8 cellular contexts compared by ENCODE assay signal in the genomic region with DNA sequence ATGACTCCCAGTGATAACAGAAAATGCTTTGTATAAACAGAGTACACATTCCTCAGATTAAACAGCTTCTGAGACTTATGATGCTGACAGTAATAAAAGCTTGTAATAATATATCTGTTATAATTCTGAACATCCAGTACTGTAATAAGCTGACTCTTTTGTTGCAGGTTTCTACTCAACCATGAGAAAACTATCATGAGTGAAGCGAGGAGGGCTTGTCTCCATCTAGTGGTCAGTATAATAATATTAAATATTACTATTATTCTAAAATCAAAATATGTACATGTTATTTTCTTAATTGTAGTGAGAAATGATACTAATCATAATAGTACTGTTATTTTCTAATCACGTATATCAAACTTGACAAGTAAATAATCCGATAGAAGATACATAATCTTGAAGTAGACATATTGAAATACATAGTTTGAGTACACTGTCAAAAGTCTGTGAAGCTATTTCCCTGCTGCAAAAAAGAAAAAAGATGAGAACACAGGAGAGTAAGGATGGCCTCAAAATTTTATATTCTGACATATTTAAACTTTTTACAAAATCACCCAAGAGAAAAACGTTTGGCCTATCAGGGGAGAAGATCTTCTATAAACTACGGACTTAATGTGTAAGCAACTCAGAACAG.
A peak's percentile ranks its signal among the peaks of the same experiment; 100 is the strongest.
DNase-seq lines count a peak whose midpoint lies in the region; ATAC-seq, FAIRE-seq and TF ChIP-seq lines count a peak whose summit lies in the region.

No MANE protein-coding gene starts in this region.

- no peak overlapping the region for H3K9ac ChIP-seq in H1 (replicated peaks in 1 of 4; ENCODE audit: extremely low read depth in 1 of 4, low read depth in 3 of 4, low read length in 3 of 4)

- no peak overlapping the region for H4K8ac ChIP-seq in H1 (ENCODE audit: extremely low read depth, insufficient read depth, low read length)

- no peak overlapping the region for H4K5ac ChIP-seq in H1 (ENCODE audit: insufficient read length, low read depth, low read length)

- H3K27ac Mint-ChIP-seq in effector memory CD8-positive, alpha-beta T cell: no peak overlapping the region

- H3K79me1 ChIP-seq in H1 (ENCODE audit: low read depth, low read length): no peaks in the 10 kb centered on the region

- no peak overlapping the region for H4K91ac ChIP-seq in H1 (replicated peaks; ENCODE audit: insufficient read length, low read length)

- no peak overlapping the region for H2AFZ ChIP-seq in H1 (ENCODE audit: low read length)

- TF ChIP-seq CTCF in H1 (IDR thresholded peaks at IDR 0.05; ENCODE audit: control extremely low read depth in 1 of 3, insufficient read depth in 1 of 3, low read depth in 1 of 3, low read length in 3 of 3): no peak; a peak in 1 of 4 replicates
- TF ChIP-seq CTCF in pancreas (IDR thresholded peaks at IDR 0.05): peak in 3 of 4 donors; percentile 15 to 45 (median 41)

- H3K27me3 Mint-ChIP-seq in effector memory CD8-positive, alpha-beta T cell: peaks cover 18 to 19% of the 10 kb centered on the region in 2 donors

- H3K56ac ChIP-seq in H1 (replicated peaks; ENCODE audit: insufficient read length, low read depth, low read length): no peak overlapping the region

- DNase-seq in NCI-H69 (lab: John Stamatoyannopoulos, UW) (peak; percentile 26), H1 (ENCODE audit: low read depth in 1 of 2, low spot score in 2 of 2) (no peak), pancreas (no peak), NCI-H2227 (lab: John Stamatoyannopoulos, UW; ENCODE audit: unreplicated experiment) (no peak)
- DNase-seq in effector memory CD8-positive, alpha-beta T cell: no peak

- TF ChIP-seq EP300 in H1 (IDR thresholded peaks at IDR 0.05; ENCODE audit: borderline replicate concordance in 1 of 2, low read depth in 2 of 2, low read length in 2 of 2): no peak

- FAIRE-seq in H1 (lab: Jason Lieb, UNC) (no peak), pancreas (lab: Jason Lieb, UNC) (peak; percentile 97)

- no peak overlapping the region for H3K23ac ChIP-seq in H1 (ENCODE audit: insufficient read length)

- no peak overlapping the region for H3K4me3 Mint-ChIP-seq in effector memory CD8-positive, alpha-beta T cell

- CTCF ChIA-PET in H1 (lab: Charles Lee; ENCODE audit: partially characterized antibody): interaction anchor here (0.6 to 2.3 kb wide), 19 partner anchors 10 to 605 kb away, joined by 3 to 13 read pairs (median 3); no protein-coding TSS in a partner anchor

- H3K4ac ChIP-seq in H1 (replicated peaks; ENCODE audit: insufficient read length, low read depth, low read length): no peak overlapping the region

- intact Hi-C loops in pancreas (cut with DNase I): loop anchor here in 2 of 3 donors (5.0 to 10.0 kb wide), 2 partner anchors 293 to 301 kb away; no protein-coding TSS in a partner anchor

- no peak overlapping the region for H3K27ac ChIP-seq in H1 (ENCODE audit: low read depth, low read length)
- no peak overlapping the region for H3K27ac ChIP-seq in pancreas

- no peaks in the 10 kb centered on the region for H4K20me1 ChIP-seq in H1 (replicated peaks in 1 of 2; ENCODE audit: control insufficient read depth in 1 of 2, insufficient read depth in 2 of 2, low read length in 2 of 2)

- H3K4me1 ChIP-seq in H1 (replicated peaks in 1 of 4; ENCODE audit: control insufficient read depth in 3 of 4, insufficient read depth in 4 of 4, low read length in 3 of 4): no peaks in the 10 kb centered on the region
- no peaks in the 10 kb centered on the region for H3K4me1 ChIP-seq in pancreas

- no peak for TF ChIP-seq POLR2A in H1 (IDR thresholded peaks at IDR 0.05; ENCODE audit: control extremely low read depth in 1 of 2, low read depth in 2 of 2, low read length in 2 of 2)

- H3K9me3 ChIP-seq in H1 (ENCODE audit: insufficient read depth in 2 of 2, low read depth in 1 of 2, low read length in 1 of 2) (no peaks in the 10 kb centered on the region), pancreas (no peaks in the 10 kb centered on the region)

- H3K36me3 Mint-ChIP-seq in effector memory CD8-positive, alpha-beta T cell (ENCODE audit: insufficient read depth): no peaks in the 10 kb centered on the region

- no peaks in the 10 kb centered on the region for H3K9me3 Mint-ChIP-seq in effector memory CD8-positive, alpha-beta T cell

- peak; percentile 44 to 49 for TF ChIP-seq RAD21 in H1 (IDR thresholded peaks at IDR 0.05 in 1 of 2, conservative IDR thresholded peaks at IDR 0.05 in 1 of 2; ENCODE audit: low read depth in 2 of 2, low read length in 2 of 2)

- H2AK5ac ChIP-seq in H1 (ENCODE audit: low read depth, low read length): no peak overlapping the region

- 69% methylated on average over 5 of the region's 5 CpGs; no CpG with 5 or more reads in 1 of the 2 experiments for WGBS in H1 (ENCODE audit: extremely low coverage in 1 of 2, insufficient coverage in 1 of 2, insufficient read length in 1 of 2, insufficient replicate concordance in 2 of 2, low coverage in 1 of 2, low lambda C conversion rate in 2 of 2, missing lambda C conversion rate in 1 of 2), 2 experiments
- WGBS in pancreas, 2 donors: 22 to 23% methylated on average over 5 of the region's 5 CpGs

- H3K23me2 ChIP-seq in H1 (ENCODE audit: low read depth, low read length): no peaks in the 10 kb centered on the region

- no peak overlapping the region for H3K18ac ChIP-seq in H1 (ENCODE audit: extremely low read depth, low read length)

- ATAC-seq in GM18909 (IDR thresholded peaks at IDR 0.05; ENCODE audit: poor library complexity, unreplicated experiment): peak; percentile 55
- ATAC-seq in pancreas: peak in 3 of 4 donors; percentile 57 to 68 (median 57)
- ATAC-seq in HG03460 (IDR thresholded peaks at IDR 0.05; ENCODE audit: unreplicated experiment): no peak
- no peak for ATAC-seq in effector memory CD8-positive, alpha-beta T cell (replicated peaks)
- no peak for ATAC-seq in GM19328 (IDR thresholded peaks at IDR 0.05; ENCODE audit: unreplicated experiment)

- H3K27me3 ChIP-seq in H1 (replicated peaks in 1 of 4; ENCODE audit: control insufficient read depth in 3 of 4, extremely low read depth in 1 of 4, insufficient read depth in 3 of 4, low read length in 3 of 4) (no peaks in the 10 kb centered on the region), pancreas (peaks cover 0 to 6% (median 0%) of the 10 kb centered on the region in 4 donors)

- POLR2A ChIA-PET in H1 (lab: Charles Lee; ENCODE audit: partially characterized antibody): interaction anchor here (1.3 kb wide), 1 partner anchor 267 kb away, joined by 7 read pairs; a partner anchor contains a TSS

- no peak overlapping the region for H2BK12ac ChIP-seq in H1 (ENCODE audit: low read depth, low read length)

- H3K4me3 ChIP-seq in H1 (ENCODE audit: extremely low read depth in 1 of 4, insufficient read depth in 2 of 4, low read depth in 3 of 4, low read length in 4 of 4) (no peak overlapping the region), pancreas (no peak overlapping the region)

- H3K14ac ChIP-seq in H1 (ENCODE audit: insufficient read length): no peak overlapping the region

- no peak overlapping the region for H2BK20ac ChIP-seq in H1 (ENCODE audit: low read length)

- H3K4me2 ChIP-seq in H1 (ENCODE audit: insufficient read depth in 1 of 2, low read depth in 2 of 2, low read length in 2 of 2): no peak overlapping the region

- H2BK5ac ChIP-seq in H1 (ENCODE audit: low read depth, low read length): no peak overlapping the region

- H3K4me1 Mint-ChIP-seq in effector memory CD8-positive, alpha-beta T cell (ENCODE audit: low read depth in 2 of 2): no peaks in the 10 kb centered on the region

- no peak overlapping the region for H2BK120ac ChIP-seq in H1 (replicated peaks; ENCODE audit: low read depth, low read length)

- no peaks in the 10 kb centered on the region for H3K79me2 ChIP-seq in H1 (ENCODE audit: control insufficient read depth in 1 of 2, insufficient read depth in 2 of 2, low read length in 2 of 2)

- H3K36me3 ChIP-seq in H1 (ENCODE audit: control insufficient read depth in 2 of 4, insufficient read depth in 4 of 4, low read length in 3 of 4) (no peaks in the 10 kb centered on the region), pancreas (no peaks in the 10 kb centered on the region)

- no peak overlapping the region for H2BK15ac ChIP-seq in H1 (ENCODE audit: low read length)

TF ChIP-seq in H1, 55 proteins besides CTCF, POLR2A, EP300 and RAD21:
- TF ChIP-seq JUN (IDR thresholded peaks at IDR 0.05; ENCODE audit: low read depth, low read length) (no peak), SAP30 (IDR thresholded peaks at IDR 0.05; ENCODE audit: insufficient read depth, insufficient replicate concordance, low read length) (no peak), GABPA (IDR thresholded peaks at IDR 0.05; ENCODE audit: borderline replicate concordance, insufficient read depth, low read length) (no peak), RXRA (IDR thresholded peaks at IDR 0.05; ENCODE audit: insufficient read depth, low read depth, low read length) (no peak), YY1 (IDR thresholded peaks at IDR 0.05; ENCODE audit: low read depth, low read length) (no peak)

Comparison
In these comparisons a context has a peak if more than half of its experiments do, and no peak if none do; other contexts are left out.
1. ATAC-seq: peak in GM18909 (single experiment) and pancreas (3 of 4); none in HG03460 (single experiment), effector memory CD8-positive, alpha-beta T cell (single experiment) and GM19328 (single experiment).
2. CTCF ChIP-seq: peak in pancreas (3 of 4); none in H1 (0 of 3).